8 cellular contexts compared by ENCODE assay signal in the genomic region with DNA sequence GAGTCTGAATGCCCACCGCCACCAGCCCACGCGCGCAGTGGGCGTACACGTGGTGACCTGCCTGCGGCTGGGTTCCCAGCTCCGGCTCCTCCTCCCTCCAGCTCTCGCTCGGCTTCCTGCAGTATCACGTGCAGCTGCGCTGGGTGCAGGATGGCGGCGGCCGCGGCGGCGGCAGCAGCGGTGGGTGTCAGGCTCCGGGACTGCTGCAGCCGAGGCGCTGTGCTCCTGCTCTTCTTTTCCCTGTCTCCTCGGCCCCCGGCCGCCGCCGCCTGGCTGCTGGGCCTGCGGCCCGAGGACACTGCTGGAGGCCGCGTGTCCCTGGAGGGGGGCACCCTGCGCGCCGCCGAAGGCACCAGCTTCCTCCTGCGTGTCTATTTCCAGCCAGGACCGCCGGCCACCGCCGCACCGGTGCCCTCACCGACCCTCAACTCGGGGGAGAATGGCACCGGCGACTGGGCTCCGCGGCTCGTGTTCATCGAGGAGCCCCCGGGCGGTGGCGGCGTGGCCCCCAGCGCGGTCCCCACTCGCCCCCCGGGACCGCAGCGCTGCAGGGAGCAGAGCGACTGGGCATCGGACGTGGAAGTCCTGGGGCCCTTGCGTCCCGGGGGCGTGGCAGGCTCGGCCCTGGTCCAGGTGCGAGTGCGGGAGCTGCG. TPM values are rescaled to one million over a fixed set of nuclear protein-coding genes. Genes with fewer than 3 reads are reported as not detected.
DNase-seq lines count a peak whose midpoint lies in the region; ATAC-seq and TF ChIP-seq lines count a peak whose summit lies in the region.

A gene (plus strand): TSS at position 119 of the 653 bp plus-strand sequence. CDS start 32 bp downstream, at position 151.

- H3K27me3 ChIP-seq in muscle layer of duodenum (ENCODE audit: low read depth, low read length) (no peaks in the 10 kb centered on the region), testis (no peaks in the 10 kb centered on the region)

- H3K27ac Mint-ChIP-seq in endothelial cell (ENCODE audit: unreplicated experiment) = no peak within 1 kb of the TSS

- H3K36me3 ChIP-seq in muscle layer of duodenum (ENCODE audit: control insufficient read depth in 1 of 2, insufficient read depth in 2 of 2, low read length in 2 of 2) (no peaks in the 10 kb centered on the region), testis (ENCODE audit: low read depth, missing control alignments) (no peaks in the 10 kb centered on the region)

- peaks cover 3% of the 10 kb centered on the region for H3K4me1 Mint-ChIP-seq in endothelial cell (ENCODE audit: unreplicated experiment)

- TF ChIP-seq CTCF in WI38 (IDR thresholded peaks at IDR 0.05; ENCODE audit: low read depth, low read length) (no peak), endothelial cell (IDR thresholded peaks at IDR 0.05; ENCODE audit: unreplicated experiment) (no peak), testis (IDR thresholded peaks at IDR 0.05) (no peak)

- 0% methylated on average over 1 of the region's 69 CpGs; no CpG with 5 or more reads in 1 of the 2 donors for WGBS in testis, 2 donors

- H3K4me3 Mint-ChIP-seq in endothelial cell (ENCODE audit: unreplicated experiment) = peak within 1 kb of the TSS; percentile 86

- H3K4me3 ChIP-seq in WI38 (ENCODE audit: low read depth, low read length) (peak within 1 kb of the TSS; percentile 10; the same call in 1 of the 2 replicates), muscle layer of duodenum (ENCODE audit: low read depth in 1 of 2, low read length in 2 of 2) (peak within 1 kb of the TSS; percentile 49 to 93), testis (peak within 1 kb of the TSS; percentile 61 to 70)

- intact Hi-C loops in Right ventricle myocardium superior (cut with DNase I) (no loop called here), cardiac septum (cut with DNase I) (no loop called here), testis (cut with DNase I; ENCODE audit: low total_unique reads) (no loop called here)

- peaks cover 18% of the 10 kb centered on the region for H3K27me3 Mint-ChIP-seq in endothelial cell (ENCODE audit: unreplicated experiment)

- TF ChIP-seq POLR2A in testis (IDR thresholded peaks at IDR 0.05) = no peak

- ATAC-seq in Right ventricle myocardium superior (ENCODE audit: poor library complexity) (peak; percentile 62), HG03196 (IDR thresholded peaks at IDR 0.05; ENCODE audit: unreplicated experiment) (peak; percentile 90)

- DNase-seq in Right ventricle myocardium superior = peak; percentile 43
- no peak for DNase-seq in cardiac septum (ENCODE audit: low spot score)
- peak; percentile 26 for DNase-seq in endothelial cell (ENCODE audit: low spot score)
- DNase-seq in testis = peak; percentile 81
- no peak for DNase-seq in stimulated activated naive CD4-positive, alpha-beta T cell treated with Interleukin-2 at 50 U/mL for 16 hours (lab: John Stamatoyannopoulos, UW)

- H3K36me3 Mint-ChIP-seq in endothelial cell (ENCODE audit: low read depth, unreplicated experiment) = peaks cover 7% of the 10 kb centered on the region

- H3K9me3 Mint-ChIP-seq in endothelial cell (ENCODE audit: unreplicated experiment) = no peaks in the 10 kb centered on the region

- H3K27ac ChIP-seq in muscle layer of duodenum (ENCODE audit: low read length) (no peak within 1 kb of the TSS), testis (peak within 1 kb of the TSS in 1 of 2 donors; percentile 49)

- H3K4me1 ChIP-seq in muscle layer of duodenum (ENCODE audit: control insufficient read depth in 1 of 2, insufficient read depth in 2 of 2, low read length in 2 of 2) (peaks cover 0 to 25% of the 10 kb centered on the region in 2 donors), testis (peaks cover 6% of the 10 kb centered on the region)

- H3K9me3 ChIP-seq in muscle layer of duodenum (ENCODE audit: control insufficient read depth in 1 of 2, low read length in 2 of 2) (no peaks in the 10 kb centered on the region), testis (no peaks in the 10 kb centered on the region)

RNA-seq across cellular contexts. Expression of the gene that starts here (rescaled TPM):
- total RNA-seq in Right ventricle myocardium superior (0.13 TPM), cardiac septum (0.22 TPM), endothelial cell (ENCODE audit: unreplicated experiment) (0.08 TPM), testis (10 to 100 TPM; 51.9 to 53.8 TPM)
- 29.0 TPM for polyA plus RNA-seq in testis (ENCODE audit: insufficient read depth, low read depth, low replicate concordance)

Comparison
In these comparisons a context has a peak if more than half of its experiments do, and no peak if none do; other contexts are left out.
1. RNA of the gene that starts here (total RNA-seq): 51.9 to 53.8 TPM in testis; 0.22 TPM in cardiac septum (single experiment), 0.13 TPM in Right ventricle myocardium superior (single experiment) and 0.08 TPM in endothelial cell (single experiment); every median in the first group is over 10 times any median in the second.
2. Peak in DNase-seq and ATAC-seq in Right ventricle myocardium superior; RNA of the gene not detected or under 1 TPM.
3. Peak in DNase-seq in endothelial cell; RNA of the gene not detected or under 1 TPM.
4. H3K4me3 ChIP-seq: peak in every context shown above with its lines; median percentile 71 in muscle layer of duodenum; 66 in testis; 10 in WI38.